ENCODE assay signal across 14 cellular contexts in the genomic region with DNA sequence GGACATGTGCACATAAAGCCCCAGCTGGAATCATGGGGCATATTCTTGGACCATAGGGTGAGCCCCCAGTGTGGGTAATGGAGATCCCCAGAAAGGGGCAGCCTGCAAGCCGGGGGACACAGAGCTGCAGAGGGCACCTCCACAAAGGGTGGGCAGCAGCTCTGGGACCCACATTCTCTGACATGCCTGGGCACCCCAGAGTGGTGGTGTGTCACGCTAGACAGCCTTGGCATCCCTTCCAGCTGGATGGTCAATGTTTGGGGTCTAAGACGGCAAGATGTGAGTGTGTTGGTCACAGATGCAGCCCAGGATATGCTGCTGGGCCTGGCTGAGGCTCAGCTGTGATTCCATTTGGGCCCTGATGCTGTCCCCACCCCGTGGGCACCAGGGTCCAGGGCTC. TPM values are rescaled to one million over a fixed set of nuclear protein-coding genes. Genes with fewer than 3 reads are reported as not detected.
DNase-seq lines count a peak whose midpoint lies in the region; ATAC-seq and TF ChIP-seq lines count a peak whose summit lies in the region.
"Had no signal": no experiment of that assay in that cellular context is flagged by ENCODE, and none has a peak within 500 bp of the region (broad histone marks: within the 10 kb centered on the region; RNA-seq: fewer than 3 reads in every experiment).

No MANE protein-coding gene starts in this region.

- H3K9me3 Mint-ChIP-seq in activated naive CD4-positive, alpha-beta T cell treated with anti-CD3 and anti-CD28 coated beads for 36 hours = no peaks in the 10 kb centered on the region
- no peaks in the 10 kb centered on the region for H3K9me3 Mint-ChIP-seq in endodermal cell
- no peaks in the 10 kb centered on the region for H3K9me3 Mint-ChIP-seq in stimulated activated naive CD8-positive, alpha-beta T cell treated with anti-CD3 and anti-CD28 coated beads, Interleukin-15, amount 100 ng/mL, for 72 hours

- no peak overlapping the region for H3K27ac ChIP-seq in endodermal cell (ENCODE audit: low read depth, low read length)
- H3K27ac ChIP-seq: brain microvascular endothelial cell had no signal

- no peak for DNase-seq in activated naive CD4-positive, alpha-beta T cell treated with anti-CD3 and anti-CD28 coated beads for 36 hours
- no peak for DNase-seq in activated naive CD4-positive, alpha-beta T cell (lab: John Stamatoyannopoulos, UW)
- DNase-seq in NAMALWA (ENCODE audit: low spot score) (peak; percentile 34), endodermal cell (peak; percentile 17), NCI-H446 (lab: John Stamatoyannopoulos, UW) (no peak)
- no peak for DNase-seq in stimulated activated naive CD8-positive, alpha-beta T cell treated with anti-CD3 and anti-CD28 coated beads, Interleukin-15, amount 100 ng/mL, for 72 hours
- DNase-seq: brain microvascular endothelial cell; DMS79; foreskin fibroblast; mesendoderm; NCI-H1092; stimulated activated CD4-positive, alpha-beta T cell treated with anti-CD3 and anti-CD28 coated beads, Interleukin-12 subunit alpha, Interleukin-12 subunit beta, amount 100 ng/mL, for 4 hours had no signal

- no peaks in the 10 kb centered on the region for H3K27me3 Mint-ChIP-seq in activated naive CD4-positive, alpha-beta T cell treated with anti-CD3 and anti-CD28 coated beads for 36 hours (ENCODE audit: low read depth)
- no peaks in the 10 kb centered on the region for H3K27me3 Mint-ChIP-seq in endodermal cell (ENCODE audit: insufficient read depth)
- no peaks in the 10 kb centered on the region for H3K27me3 Mint-ChIP-seq in stimulated activated naive CD8-positive, alpha-beta T cell treated with anti-CD3 and anti-CD28 coated beads, Interleukin-15, amount 100 ng/mL, for 72 hours

- no peaks in the 10 kb centered on the region for H3K36me3 ChIP-seq in endodermal cell (ENCODE audit: control insufficient read depth, insufficient read depth, low read length)
- H3K36me3 ChIP-seq: brain microvascular endothelial cell had no signal

- H3K4me1 ChIP-seq in endodermal cell (ENCODE audit: control insufficient read depth, insufficient read depth, low read length) = no peaks in the 10 kb centered on the region

- H3K4me3 Mint-ChIP-seq in activated naive CD4-positive, alpha-beta T cell treated with anti-CD3 and anti-CD28 coated beads for 36 hours = no peak overlapping the region
- H3K4me3 Mint-ChIP-seq in endodermal cell = no peak overlapping the region
- H3K4me3 Mint-ChIP-seq in stimulated activated naive CD8-positive, alpha-beta T cell treated with anti-CD3 and anti-CD28 coated beads, Interleukin-15, amount 100 ng/mL, for 72 hours = peak overlapping the region in 1 of 2 donors; percentile 62

- H3K4me3 ChIP-seq in endodermal cell (ENCODE audit: low read length) = no peak overlapping the region

- H3K27me3 ChIP-seq in endodermal cell (ENCODE audit: control insufficient read depth, insufficient read depth, low read length, poor library complexity, severe bottlenecking) = no peaks in the 10 kb centered on the region
- H3K27me3 ChIP-seq: brain microvascular endothelial cell had no signal

- CTCF ChIA-PET in activated naive CD4-positive, alpha-beta T cell treated with anti-CD3 and anti-CD28 coated beads for 36 hours (lab: Charles Lee) = interaction anchor here (1.7 kb wide), 1 partner anchor 84 kb away, joined by 3 read pairs; no protein-coding TSS in a partner anchor

- WGBS in endodermal cell (ENCODE audit: insufficient coverage in 1 of 2, insufficient read length in 1 of 2), 2 experiments = 92 to 93% methylated on average over 3 to 4 of the region's 4 CpGs

- H3K4me1 Mint-ChIP-seq in activated naive CD4-positive, alpha-beta T cell treated with anti-CD3 and anti-CD28 coated beads for 36 hours (ENCODE audit: low read depth) = peaks cover 92% of the 10 kb centered on the region
- no peaks in the 10 kb centered on the region for H3K4me1 Mint-ChIP-seq in endodermal cell
- H3K4me1 Mint-ChIP-seq in stimulated activated naive CD8-positive, alpha-beta T cell treated with anti-CD3 and anti-CD28 coated beads, Interleukin-15, amount 100 ng/mL, for 72 hours = peaks cover 98% of the 10 kb centered on the region

- no peak overlapping the region for H3K9ac ChIP-seq in endodermal cell (ENCODE audit: extremely low read depth, low read length, poor library complexity, severe bottlenecking)

- H3K27ac Mint-ChIP-seq in activated naive CD4-positive, alpha-beta T cell treated with anti-CD3 and anti-CD28 coated beads for 36 hours = peak overlapping the region; percentile 99
- no peak overlapping the region for H3K27ac Mint-ChIP-seq in endodermal cell
- H3K27ac Mint-ChIP-seq in stimulated activated naive CD8-positive, alpha-beta T cell treated with anti-CD3 and anti-CD28 coated beads, Interleukin-15, amount 100 ng/mL, for 72 hours = peak overlapping the region; percentile 54 to 97

- H3K9me3 ChIP-seq in endodermal cell (ENCODE audit: control insufficient read depth, low read length) = no peaks in the 10 kb centered on the region

- TF ChIP-seq CTCF in endodermal cell (conservative IDR thresholded peaks at IDR 0.05) = no peak

- intact Hi-C loops in activated naive CD4-positive, alpha-beta T cell treated with anti-CD3 and anti-CD28 coated beads for 36 hours (cut with micrococcal nuclease) = no loop called here

- H3K36me3 Mint-ChIP-seq in activated naive CD4-positive, alpha-beta T cell treated with anti-CD3 and anti-CD28 coated beads for 36 hours (ENCODE audit: low read depth) = peaks cover 47% of the 10 kb centered on the region
- no peaks in the 10 kb centered on the region for H3K36me3 Mint-ChIP-seq in endodermal cell (ENCODE audit: low read depth)

- ATAC-seq in stimulated activated naive CD8-positive, alpha-beta T cell treated with anti-CD3 and anti-CD28 coated beads, Interleukin-15, amount 100 ng/mL, for 72 hours = no peak
- ATAC-seq in GM21717 (IDR thresholded peaks at IDR 0.05; ENCODE audit: unreplicated experiment) = no peak
- no peak for ATAC-seq in HG03342 (IDR thresholded peaks at IDR 0.05; ENCODE audit: unreplicated experiment)

RNA-seq across cellular contexts. Expression of gene ADORA2A, which starts 9.7 kb away (rescaled TPM):
- total RNA-seq in activated naive CD4-positive, alpha-beta T cell treated with anti-CD3 and anti-CD28 coated beads for 36 hours = 10 to 100 TPM; 37.6 to 38.0 TPM
- 1 to 10 TPM; 4.1 to 4.7 TPM for total RNA-seq in endodermal cell
- polyA plus RNA-seq in endodermal cell (2013, experiment 1 of 2) = 4.2 TPM
- polyA plus RNA-seq in endodermal cell (2013, experiment 2 of 2) = 4.4 TPM

RNA-seq across cellular contexts. Expression of gene UPB1, which starts 58.0 kb away (rescaled TPM):
- under 1 TPM in 1 of 2 experiments, not detected in 1; 0.10 TPM for total RNA-seq in activated naive CD4-positive, alpha-beta T cell treated with anti-CD3 and anti-CD28 coated beads for 36 hours
- total RNA-seq in endodermal cell = under 1 TPM in 1 of 2 donors, not detected in 1; 0.40 TPM
- polyA plus RNA-seq in endodermal cell (2013, experiment 1 of 2) = 0.14 TPM
- 0.33 TPM for polyA plus RNA-seq in endodermal cell (2013, experiment 2 of 2)

Comparison
In these comparisons a context has a peak if more than half of its experiments do, and no peak if none do; other contexts are left out.
1. DNase-seq: peak in NAMALWA (single experiment) and endodermal cell (single experiment); none in activated naive CD4-positive, alpha-beta T cell treated with anti-CD3 and anti-CD28 coated beads for 36 hours (single experiment), activated naive CD4-positive, alpha-beta T cell (0 of 4), stimulated activated naive CD8-positive, alpha-beta T cell treated with anti-CD3 and anti-CD28 coated beads, Interleukin-15, amount 100 ng/mL, for 72 hours (0 of 2) and NCI-H446 (0 of 2).
2. RNA of gene ADORA2A, which starts 9.7 kb away (total RNA-seq): 37.6 to 38.0 TPM in activated naive CD4-positive, alpha-beta T cell treated with anti-CD3 and anti-CD28 coated beads for 36 hours; 4.1 to 4.7 TPM in endodermal cell; every median in the first group is over 4 times any median in the second.